ENCODE assay signal across 8 cellular contexts in the genomic region with DNA sequence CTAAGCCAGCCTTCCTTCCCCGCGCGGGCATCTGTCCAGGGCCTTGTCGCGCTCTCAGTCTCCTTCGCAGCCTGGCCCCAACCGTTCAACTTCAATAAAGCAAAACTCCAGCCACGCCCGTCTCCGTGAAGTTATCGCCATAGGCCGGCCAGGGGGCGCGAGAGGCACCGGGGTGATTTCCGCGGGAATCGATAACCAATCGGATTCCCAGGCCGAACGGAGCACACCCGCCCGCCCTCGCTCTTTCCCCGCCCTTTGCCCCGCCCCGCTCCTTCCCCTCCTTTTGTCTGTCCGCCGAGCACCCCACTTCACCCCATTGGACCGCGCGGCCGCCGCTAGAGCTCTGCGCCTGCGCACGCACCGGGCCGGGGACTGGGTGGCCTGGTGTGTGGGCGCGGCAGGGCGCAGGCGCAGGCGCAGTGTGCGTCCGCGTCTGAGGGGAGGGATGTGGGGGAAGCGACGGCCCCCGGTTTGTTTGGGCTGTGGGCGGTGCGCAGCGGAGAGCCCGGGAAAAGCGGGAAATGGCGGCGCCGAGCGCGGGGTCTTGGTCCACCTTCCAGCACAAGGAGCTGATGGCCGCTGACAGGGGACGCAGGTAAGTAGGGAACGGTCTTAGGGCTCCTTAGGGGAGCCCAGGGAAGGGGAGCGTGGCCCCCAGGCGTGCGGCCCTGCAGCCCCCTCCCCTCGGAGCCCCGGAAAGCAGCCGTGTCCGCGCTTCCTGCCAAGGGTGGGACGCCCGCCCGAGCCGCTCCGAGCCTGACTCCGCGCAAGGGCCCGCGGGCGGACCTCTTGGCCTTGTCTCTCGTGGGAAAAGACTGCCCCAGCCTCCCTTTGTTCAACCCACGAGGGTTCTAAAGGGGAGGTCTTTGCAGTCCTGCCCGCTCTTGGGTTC. TPM values are rescaled to one million over a fixed set of nuclear protein-coding genes. Genes with fewer than 3 reads are reported as not detected.
A peak's percentile ranks its signal among the peaks of the same experiment; 100 is the strongest.
DNase-seq lines count a peak whose midpoint lies in the region; ATAC-seq and TF ChIP-seq lines count a peak whose summit lies in the region.

A gene (plus strand): TSS at position 417 of the 892 bp plus-strand sequence. CDS start 105 bp downstream, at position 522.

- H3K9me3 Mint-ChIP-seq in activated naive CD4-positive, alpha-beta T cell treated with anti-CD3 and anti-CD28 coated beads, Interleukin-2, amount 50 U/mL, for 24 hours: no peaks in the 10 kb centered on the region

- no peaks in the 10 kb centered on the region for H3K27me3 Mint-ChIP-seq in activated naive CD4-positive, alpha-beta T cell treated with anti-CD3 and anti-CD28 coated beads, Interleukin-2, amount 50 U/mL, for 24 hours

- H3K27ac Mint-ChIP-seq in activated naive CD4-positive, alpha-beta T cell treated with anti-CD3 and anti-CD28 coated beads, Interleukin-2, amount 50 U/mL, for 24 hours: peak within 1 kb of the TSS; percentile 98

- DNase-seq in NCI-H1092 treated with DMSO at 0.1 percent for 48 hours (lab: John Stamatoyannopoulos, UW): peak; percentile 97
- no peak for DNase-seq in glomerular endothelial cell (ENCODE audit: extremely low read depth, low read depth, low spot score)
- peak; percentile 88 for DNase-seq in omental fat pad (ENCODE audit: low spot score)

- peak within 1 kb of the TSS; percentile 98 for H3K4me3 Mint-ChIP-seq in activated naive CD4-positive, alpha-beta T cell treated with anti-CD3 and anti-CD28 coated beads, Interleukin-2, amount 50 U/mL, for 24 hours

- no peak for TF ChIP-seq CTCF in omental fat pad (IDR thresholded peaks at IDR 0.05)

- H3K27ac ChIP-seq in temporal lobe (ENCODE audit: low read depth, low read length): peak within 1 kb of the TSS; percentile 98

- peaks cover 6% of the 10 kb centered on the region for H3K36me3 Mint-ChIP-seq in activated naive CD4-positive, alpha-beta T cell treated with anti-CD3 and anti-CD28 coated beads, Interleukin-2, amount 50 U/mL, for 24 hours

- peaks cover 59% of the 10 kb centered on the region for H3K4me1 Mint-ChIP-seq in activated naive CD4-positive, alpha-beta T cell treated with anti-CD3 and anti-CD28 coated beads, Interleukin-2, amount 50 U/mL, for 24 hours

- TF ChIP-seq POLR2A in GM10847 (IDR thresholded peaks at IDR 0.05; ENCODE audit: extremely low read depth, insufficient read length): peak; percentile 67

- peak; percentile 92 for ATAC-seq in HG02623 (IDR thresholded peaks at IDR 0.05; ENCODE audit: unreplicated experiment)
- ATAC-seq in SK-N-SH treated with all-trans-retinoic acid at 6 μM for 48 hours: peak; percentile 90
- peak; percentile 99 for ATAC-seq in omental fat pad (ENCODE audit: low FRiP score)

TF ChIP-seq in SK-N-SH treated with all-trans-retinoic acid at 6 μM for 48 hours, 23 proteins besides CTCF, POLR2A, EP300 and RAD21:
- TF ChIP-seq SNAI2 (CRISPR knock-in tag; IDR thresholded peaks at IDR 0.05): no peak
- TF ChIP-seq, protein P1, sequence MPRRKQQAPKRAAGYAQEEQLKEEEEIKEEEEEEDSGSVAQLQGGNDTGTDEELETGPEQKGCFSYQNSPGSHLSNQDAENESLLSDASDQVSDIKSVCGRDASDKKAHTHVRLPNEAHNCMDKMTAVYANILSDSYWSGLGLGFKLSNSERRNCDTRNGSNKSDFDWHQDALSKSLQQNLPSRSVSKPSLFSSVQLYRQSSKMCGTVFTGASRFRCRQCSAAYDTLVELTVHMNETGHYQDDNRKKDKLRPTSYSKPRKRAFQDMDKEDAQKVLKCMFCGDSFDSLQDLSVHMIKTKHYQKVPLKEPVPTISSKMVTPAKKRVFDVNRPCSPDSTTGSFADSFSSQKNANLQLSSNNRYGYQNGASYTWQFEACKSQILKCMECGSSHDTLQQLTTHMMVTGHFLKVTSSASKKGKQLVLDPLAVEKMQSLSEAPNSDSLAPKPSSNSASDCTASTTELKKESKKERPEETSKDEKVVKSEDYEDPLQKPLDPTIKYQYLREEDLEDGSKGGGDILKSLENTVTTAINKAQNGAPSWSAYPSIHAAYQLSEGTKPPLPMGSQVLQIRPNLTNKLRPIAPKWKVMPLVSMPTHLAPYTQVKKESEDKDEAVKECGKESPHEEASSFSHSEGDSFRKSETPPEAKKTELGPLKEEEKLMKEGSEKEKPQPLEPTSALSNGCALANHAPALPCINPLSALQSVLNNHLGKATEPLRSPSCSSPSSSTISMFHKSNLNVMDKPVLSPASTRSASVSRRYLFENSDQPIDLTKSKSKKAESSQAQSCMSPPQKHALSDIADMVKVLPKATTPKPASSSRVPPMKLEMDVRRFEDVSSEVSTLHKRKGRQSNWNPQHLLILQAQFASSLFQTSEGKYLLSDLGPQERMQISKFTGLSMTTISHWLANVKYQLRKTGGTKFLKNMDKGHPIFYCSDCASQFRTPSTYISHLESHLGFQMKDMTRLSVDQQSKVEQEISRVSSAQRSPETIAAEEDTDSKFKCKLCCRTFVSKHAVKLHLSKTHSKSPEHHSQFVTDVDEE (CRISPR knock-in tag; IDR thresholded peaks at IDR 0.05): no peak
- TF ChIP-seq, protein P2, sequence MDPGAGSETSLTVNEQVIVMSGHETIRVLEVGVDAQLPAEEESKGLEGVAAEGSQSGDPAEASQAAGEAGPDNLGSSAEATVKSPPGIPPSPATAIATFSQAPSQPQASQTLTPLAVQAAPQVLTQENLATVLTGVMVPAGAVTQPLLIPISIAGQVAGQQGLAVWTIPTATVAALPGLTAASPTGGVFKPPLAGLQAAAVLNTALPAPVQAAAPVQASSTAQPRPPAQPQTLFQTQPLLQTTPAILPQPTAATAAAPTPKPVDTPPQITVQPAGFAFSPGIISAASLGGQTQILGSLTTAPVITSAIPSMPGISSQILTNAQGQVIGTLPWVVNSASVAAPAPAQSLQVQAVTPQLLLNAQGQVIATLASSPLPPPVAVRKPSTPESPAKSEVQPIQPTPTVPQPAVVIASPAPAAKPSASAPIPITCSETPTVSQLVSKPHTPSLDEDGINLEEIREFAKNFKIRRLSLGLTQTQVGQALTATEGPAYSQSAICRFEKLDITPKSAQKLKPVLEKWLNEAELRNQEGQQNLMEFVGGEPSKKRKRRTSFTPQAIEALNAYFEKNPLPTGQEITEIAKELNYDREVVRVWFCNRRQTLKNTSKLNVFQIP (CRISPR knock-in tag; IDR thresholded peaks at IDR 0.05; ENCODE audit: borderline replicate concordance, low read depth): 0 out of 2 replicates have a peak, but pooled peaks have one; percentile 48
- TF ChIP-seq CSDC2 (CRISPR knock-in tag; IDR thresholded peaks at IDR 0.05): 0 out of 2 replicates have a peak, but pooled peaks have one; percentile 29
- TF ChIP-seq, protein P3, sequence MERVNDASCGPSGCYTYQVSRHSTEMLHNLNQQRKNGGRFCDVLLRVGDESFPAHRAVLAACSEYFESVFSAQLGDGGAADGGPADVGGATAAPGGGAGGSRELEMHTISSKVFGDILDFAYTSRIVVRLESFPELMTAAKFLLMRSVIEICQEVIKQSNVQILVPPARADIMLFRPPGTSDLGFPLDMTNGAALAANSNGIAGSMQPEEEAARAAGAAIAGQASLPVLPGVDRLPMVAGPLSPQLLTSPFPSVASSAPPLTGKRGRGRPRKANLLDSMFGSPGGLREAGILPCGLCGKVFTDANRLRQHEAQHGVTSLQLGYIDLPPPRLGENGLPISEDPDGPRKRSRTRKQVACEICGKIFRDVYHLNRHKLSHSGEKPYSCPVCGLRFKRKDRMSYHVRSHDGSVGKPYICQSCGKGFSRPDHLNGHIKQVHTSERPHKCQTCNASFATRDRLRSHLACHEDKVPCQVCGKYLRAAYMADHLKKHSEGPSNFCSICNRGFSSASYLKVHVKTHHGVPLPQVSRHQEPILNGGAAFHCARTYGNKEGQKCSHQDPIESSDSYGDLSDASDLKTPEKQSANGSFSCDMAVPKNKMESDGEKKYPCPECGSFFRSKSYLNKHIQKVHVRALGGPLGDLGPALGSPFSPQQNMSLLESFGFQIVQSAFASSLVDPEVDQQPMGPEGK (CRISPR knock-in tag; IDR thresholded peaks at IDR 0.05; ENCODE audit: borderline replicate concordance): peak; percentile 74; the same call in 1 of the 2 replicates
- no peak for TF ChIP-seq TOX (CRISPR knock-in tag; IDR thresholded peaks at IDR 0.05; ENCODE audit: borderline replicate concordance)
- TF ChIP-seq ZNF8 (CRISPR knock-in tag; IDR thresholded peaks at IDR 0.05): 0 out of 2 replicates have a peak, but pooled peaks have one; percentile 26
- TF ChIP-seq PPARA (CRISPR knock-in tag; IDR thresholded peaks at IDR 0.05; ENCODE audit: borderline replicate concordance): no peak

RNA-seq across cellular contexts. Expression of the gene that starts here (rescaled TPM):
- total RNA-seq in glomerular endothelial cell: 12.4 and 19.7 TPM in 2 replicates
- total RNA-seq in omental fat pad: 10 to 100 TPM in 3 of 4 donors, 1 to 10 TPM in 1; 7.7 to 21.6 (median 13.3) TPM
- 17.9 TPM for total RNA-seq in temporal lobe
